ENCODE assay signal across 8 cellular contexts in the genomic region with DNA sequence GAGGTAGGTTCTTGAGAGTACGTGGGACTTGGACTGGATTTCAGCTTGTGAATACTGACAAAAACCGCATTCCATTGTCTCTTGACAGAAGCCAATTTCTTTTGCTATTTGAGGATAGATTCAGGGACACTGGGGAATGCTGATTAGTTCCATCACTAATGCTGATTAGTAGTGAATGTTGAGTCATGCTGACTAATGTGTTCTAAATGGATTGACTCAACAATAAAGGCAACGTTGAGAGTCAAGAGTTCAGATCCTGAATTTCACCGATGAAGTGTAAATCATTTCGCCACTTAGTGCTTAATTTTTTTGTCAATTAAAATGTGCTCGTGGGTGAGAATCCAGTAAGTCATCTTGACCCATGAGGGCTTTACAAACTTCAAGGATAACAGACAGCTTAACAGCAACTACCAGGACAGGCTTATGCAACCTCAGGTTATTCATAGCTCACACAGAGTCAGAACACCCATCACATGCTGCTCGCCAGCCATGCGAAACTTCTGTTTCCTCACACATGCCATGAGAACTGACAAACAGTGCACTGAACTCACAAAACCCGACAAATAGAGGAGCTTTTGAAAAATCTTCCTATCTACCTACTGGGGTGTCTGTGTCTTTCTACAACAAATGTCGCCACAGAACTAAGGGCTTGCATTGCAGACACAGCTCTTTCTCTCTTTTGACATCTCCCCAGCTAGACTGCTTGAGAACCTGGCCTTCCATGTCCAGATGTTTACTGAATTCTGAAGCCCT.
DNase-seq lines count a peak whose midpoint lies in the region; ATAC-seq, FAIRE-seq and TF ChIP-seq lines count a peak whose summit lies in the region.

No MANE protein-coding gene starts in this region.

- no peaks in the 10 kb centered on the region for H3K27me3 Mint-ChIP-seq in stimulated activated memory B cell treated with anti-CD40 and anti-IgM and Interleukin-4, amounts not matched to agents 10 μg/mL and 1 μg/mL and 100 μg/mL, for 72 hours
- H3K27me3 Mint-ChIP-seq in activated CD8-positive, alpha-beta memory T cell treated with anti-CD3 and anti-CD28 coated beads, Interleukin-2, amount 10 ng/mL, durations not matched to agents 7 days and 5 days: peaks cover 5% of the 10 kb centered on the region

- H3K36me3 Mint-ChIP-seq in stimulated activated memory B cell treated with anti-CD40 and anti-IgM and Interleukin-4, amounts not matched to agents 10 μg/mL and 1 μg/mL and 100 μg/mL, for 72 hours: peaks cover 25% of the 10 kb centered on the region
- peaks cover 3% of the 10 kb centered on the region for H3K36me3 Mint-ChIP-seq in activated CD8-positive, alpha-beta memory T cell treated with anti-CD3 and anti-CD28 coated beads, Interleukin-2, amount 10 ng/mL, durations not matched to agents 7 days and 5 days

- no peaks in the 10 kb centered on the region for H3K9me3 Mint-ChIP-seq in stimulated activated memory B cell treated with anti-CD40 and anti-IgM and Interleukin-4, amounts not matched to agents 10 μg/mL and 1 μg/mL and 100 μg/mL, for 72 hours
- H3K9me3 Mint-ChIP-seq in activated CD8-positive, alpha-beta memory T cell treated with anti-CD3 and anti-CD28 coated beads, Interleukin-2, amount 10 ng/mL, durations not matched to agents 7 days and 5 days (ENCODE audit: low read depth): no peaks in the 10 kb centered on the region

- H3K9me3 ChIP-seq in ascending aorta: no peaks in the 10 kb centered on the region

- H3K4me1 Mint-ChIP-seq in stimulated activated memory B cell treated with anti-CD40 and anti-IgM and Interleukin-4, amounts not matched to agents 10 μg/mL and 1 μg/mL and 100 μg/mL, for 72 hours: peaks cover 81% of the 10 kb centered on the region
- H3K4me1 Mint-ChIP-seq in activated CD8-positive, alpha-beta memory T cell treated with anti-CD3 and anti-CD28 coated beads, Interleukin-2, amount 10 ng/mL, durations not matched to agents 7 days and 5 days: peaks cover 2% of the 10 kb centered on the region

- TF ChIP-seq CTCF in 22Rv1 (IDR thresholded peaks at IDR 0.05) (no peak), ascending aorta (IDR thresholded peaks at IDR 0.05) (no peak), D721Med (IDR thresholded peaks at IDR 0.05; ENCODE audit: insufficient read depth, missing control alignments) (no peak)

- intact Hi-C loops in ascending aorta (cut with DNase I): no loop called here

- no peaks in the 10 kb centered on the region for H3K4me1 ChIP-seq in ascending aorta

- CTCF ChIA-PET in activated CD8-positive, alpha-beta memory T cell treated with anti-CD3 and anti-CD28 coated beads, Interleukin-2, amount 10 ng/mL, durations not matched to agents 7 days and 5 days (lab: Charles Lee): no interaction called here

- H3K27ac ChIP-seq in 22Rv1 (peak overlapping the region; percentile 33; the same call in 1 of the 2 replicates), ascending aorta (peak overlapping the region in 1 of 2 donors; percentile 39)

- peak overlapping the region; percentile 94 for H3K27ac Mint-ChIP-seq in stimulated activated memory B cell treated with anti-CD40 and anti-IgM and Interleukin-4, amounts not matched to agents 10 μg/mL and 1 μg/mL and 100 μg/mL, for 72 hours
- H3K27ac Mint-ChIP-seq in activated CD8-positive, alpha-beta memory T cell treated with anti-CD3 and anti-CD28 coated beads, Interleukin-2, amount 10 ng/mL, durations not matched to agents 7 days and 5 days: no peak overlapping the region

- ATAC-seq in GM19023 (IDR thresholded peaks at IDR 0.05; ENCODE audit: unreplicated experiment) (peak; percentile 83), HG03378 (IDR thresholded peaks at IDR 0.05; ENCODE audit: unreplicated experiment) (peak; percentile 81)
- ATAC-seq in stimulated activated memory B cell treated with anti-CD40 and anti-IgM and Interleukin-4, amounts not matched to agents 10 μg/mL and 1 μg/mL and 100 μg/mL, for 72 hours: peak; percentile 99
- no peak for ATAC-seq in activated CD8-positive, alpha-beta memory T cell treated with anti-CD3 and anti-CD28 coated beads, Interleukin-2, amount 10 ng/mL, durations not matched to agents 7 days and 5 days

- H3K4me3 Mint-ChIP-seq in stimulated activated memory B cell treated with anti-CD40 and anti-IgM and Interleukin-4, amounts not matched to agents 10 μg/mL and 1 μg/mL and 100 μg/mL, for 72 hours: no peak overlapping the region
- H3K4me3 Mint-ChIP-seq in activated CD8-positive, alpha-beta memory T cell treated with anti-CD3 and anti-CD28 coated beads, Interleukin-2, amount 10 ng/mL, durations not matched to agents 7 days and 5 days: no peak overlapping the region

- H3K4me3 ChIP-seq in ascending aorta: no peak overlapping the region

- DNase-seq in ascending aorta (ENCODE audit: low spot score in 2 of 2) (peak; percentile 58 to 79), inferior parietal cortex (ENCODE audit: extremely low spot score) (peak; percentile 22), D721Med (ENCODE audit: insufficient read length, low spot score) (no peak)
- no peak for DNase-seq in activated CD8-positive, alpha-beta memory T cell treated with anti-CD3 and anti-CD28 coated beads, Interleukin-2, amount 10 ng/mL, durations not matched to agents 7 days and 5 days

- FAIRE-seq in D721Med (lab: Jason Lieb, UNC): no peak

- no peaks in the 10 kb centered on the region for H3K36me3 ChIP-seq in ascending aorta

- no peaks in the 10 kb centered on the region for H3K27me3 ChIP-seq in ascending aorta

Comparison
In these comparisons a context has a peak if more than half of its experiments do, and no peak if none do; other contexts are left out.
1. DNase-seq: peak in ascending aorta (2 of 2) and inferior parietal cortex (single experiment); none in activated CD8-positive, alpha-beta memory T cell treated with anti-CD3 and anti-CD28 coated beads, Interleukin-2, amount 10 ng/mL, durations not matched to agents 7 days and 5 days (single experiment) and D721Med (single experiment).